18 cellular contexts compared by ENCODE assay signal in the genomic region with DNA sequence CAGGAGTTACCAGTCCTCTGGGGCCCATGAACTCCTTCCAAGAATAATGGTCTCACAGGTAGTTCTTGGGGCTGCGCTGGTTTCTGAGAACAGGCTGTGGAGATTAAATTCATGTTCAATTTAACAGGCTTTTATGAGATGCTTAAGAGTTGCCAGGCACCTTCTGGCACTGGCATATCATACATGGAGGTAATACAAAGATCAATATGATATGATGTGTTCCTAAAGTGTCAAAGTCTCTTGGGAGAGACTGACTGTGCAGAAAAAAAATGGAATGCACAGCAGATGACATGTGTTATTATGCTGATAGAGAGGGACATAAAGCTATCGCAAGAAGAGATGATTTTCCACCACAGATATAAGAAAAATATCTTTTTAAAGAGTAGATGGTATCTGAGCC. TPM values are rescaled to one million over a fixed set of nuclear protein-coding genes. Genes with fewer than 3 reads are reported as not detected.
"Had no signal": no experiment of that assay in that cellular context is flagged by ENCODE, and none has a peak within 500 bp of the region (broad histone marks: within the 10 kb centered on the region; RNA-seq: fewer than 3 reads in every experiment).

No MANE protein-coding gene starts in this region.

- H3K27ac ChIP-seq: esophagus squamous epithelium, sigmoid colon, skin epidermis, suprapubic skin, tibial artery, upper lobe of left lung, vagina had no signal

- H3K36me3 ChIP-seq: esophagus squamous epithelium, sigmoid colon, suprapubic skin, tibial artery, upper lobe of left lung, vagina had no signal

- ATAC-seq: naive thymus-derived CD4-positive, alpha-beta T cell had no signal

- H3K4me3 ChIP-seq: esophagus squamous epithelium, psoas muscle, sigmoid colon, skin epidermis, suprapubic skin, tibial artery, upper lobe of left lung, vagina had no signal

- DNase-seq: esophagus squamous epithelium; foreskin fibroblast; hippocampal formation; kidney glomerular epithelial cell; mesendoderm; naive thymus-derived CD4-positive, alpha-beta T cell; nephron progenitor cell; psoas muscle; retina; sigmoid colon; stimulated activated CD4-positive, alpha-beta T cell treated with anti-CD3 and anti-CD28 coated beads, Interleukin-12 subunit alpha, Interleukin-12 subunit beta, amount 100 ng/mL, for 4 hours; stimulated activated naive CD4-positive, alpha-beta T cell treated with Interleukin-2 at 50 U/mL for 16 hours; tibial artery; upper lobe of left lung had no signal

- H3K4me1 ChIP-seq: sigmoid colon, suprapubic skin, tibial artery, upper lobe of left lung, vagina had no signal

- H3K27me3 ChIP-seq: esophagus squamous epithelium, sigmoid colon, suprapubic skin, upper lobe of left lung, vagina had no signal

- H3K9me3 ChIP-seq: suprapubic skin, vagina had no signal

RNA-seq across cellular contexts. Expression of gene CYP2J2, which starts 6.8 kb away (rescaled TPM):
- total RNA-seq: osteoblast had no signal
